1 cellular context compared by ENCODE assay signal in the genomic region with DNA sequence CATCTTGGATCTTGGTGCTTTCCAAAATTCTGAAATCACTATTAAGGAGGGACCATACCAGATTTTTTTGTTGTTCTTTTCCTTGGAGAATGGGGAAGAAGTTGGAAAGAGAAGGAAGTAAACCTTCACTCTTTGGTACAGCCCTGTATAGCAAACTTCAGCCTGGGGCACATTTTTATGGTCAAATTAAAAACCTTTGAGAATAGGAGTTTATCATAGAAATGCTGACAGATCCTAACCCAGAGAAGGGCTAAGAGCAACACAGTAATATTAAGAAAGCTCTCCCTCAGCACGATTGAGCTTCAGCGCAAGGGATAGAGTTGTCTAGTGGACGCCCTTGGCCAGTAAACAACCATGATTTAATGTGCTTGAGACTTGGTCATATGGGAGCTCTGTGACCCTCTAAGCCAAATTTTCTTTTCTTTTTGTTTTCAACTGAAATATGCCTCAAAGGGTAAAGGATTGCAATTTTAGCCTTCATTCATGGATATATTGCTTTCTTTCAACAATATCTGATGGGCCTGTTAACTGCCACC.
TF ChIP-seq lines count a peak whose summit lies in the region.

No MANE protein-coding gene starts in this region.

TF ChIP-seq in IMR-90, 13 proteins besides CTCF, POLR2A, EP300 and RAD21:
- TF ChIP-seq RCOR1 (IDR thresholded peaks at IDR 0.05; ENCODE audit: insufficient replicate concordance, low read length) (no peak), RFX5 (IDR thresholded peaks at IDR 0.05; ENCODE audit: low read depth, low read length) (no peak), FOS (IDR thresholded peaks at IDR 0.05; ENCODE audit: low read depth, low read length) (no peak), MAZ (IDR thresholded peaks at IDR 0.05; ENCODE audit: borderline replicate concordance, low read depth, low read length) (no peak), NFE2L2 (IDR thresholded peaks at IDR 0.05; ENCODE audit: low read depth, low read length) (no peak), BHLHE40 (IDR thresholded peaks at IDR 0.05; ENCODE audit: low read depth, low read length) (no peak)
- TF ChIP-seq, protein P1, sequence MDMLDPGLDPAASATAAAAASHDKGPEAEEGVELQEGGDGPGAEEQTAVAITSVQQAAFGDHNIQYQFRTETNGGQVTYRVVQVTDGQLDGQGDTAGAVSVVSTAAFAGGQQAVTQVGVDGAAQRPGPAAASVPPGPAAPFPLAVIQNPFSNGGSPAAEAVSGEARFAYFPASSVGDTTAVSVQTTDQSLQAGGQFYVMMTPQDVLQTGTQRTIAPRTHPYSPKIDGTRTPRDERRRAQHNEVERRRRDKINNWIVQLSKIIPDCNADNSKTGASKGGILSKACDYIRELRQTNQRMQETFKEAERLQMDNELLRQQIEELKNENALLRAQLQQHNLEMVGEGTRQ (IDR thresholded peaks at IDR 0.05; ENCODE audit: low read depth, low read length): no peak
